8 cellular contexts compared by ENCODE assay signal in the genomic region with DNA sequence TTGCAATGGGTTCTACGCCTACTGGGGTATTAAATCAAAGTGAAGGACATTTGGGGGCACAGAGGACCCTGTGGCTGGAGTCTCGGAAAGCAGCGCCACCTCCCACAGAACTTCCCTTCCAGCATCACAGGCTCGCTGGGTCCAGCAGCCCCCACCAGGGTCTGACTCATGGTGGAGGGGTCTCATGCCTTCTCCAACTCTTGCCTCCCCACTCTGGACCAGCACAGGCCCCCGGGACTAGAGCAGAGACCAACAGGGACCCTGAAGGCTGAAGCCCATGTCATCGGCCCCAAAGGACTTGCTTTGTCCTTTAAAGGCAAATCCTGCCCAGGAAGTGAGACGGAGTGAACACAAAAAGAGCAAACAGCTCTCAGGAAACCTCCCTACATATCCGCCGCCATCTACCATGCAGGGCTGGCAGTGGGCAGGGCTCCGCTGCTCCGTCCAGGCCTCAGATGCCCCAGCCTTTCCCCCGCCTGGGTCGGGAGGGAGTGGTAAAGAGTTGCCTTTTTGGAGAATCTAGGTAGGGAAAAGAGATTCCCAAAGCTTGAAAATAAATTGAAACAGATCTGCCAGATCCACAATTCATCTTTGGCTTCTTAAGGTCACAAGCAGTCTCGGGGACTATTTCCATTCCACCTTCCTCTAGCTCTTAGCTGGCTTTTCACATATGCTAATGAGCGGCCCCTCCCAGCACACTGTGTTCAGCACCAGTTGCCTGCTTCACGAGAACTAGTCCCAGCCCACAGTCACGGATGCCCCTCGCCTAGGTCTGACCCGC. TPM values are rescaled to one million over a fixed set of nuclear protein-coding genes. Genes with fewer than 3 reads are reported as not detected.
DNase-seq lines count a peak whose midpoint lies in the region; ATAC-seq and TF ChIP-seq lines count a peak whose summit lies in the region.

No MANE protein-coding gene starts in this region.

- DNase-seq in NCI-H526 treated with DMSO at 0.1 percent for 48 hours (lab: John Stamatoyannopoulos, UW) (peak; percentile 31), cardiac muscle cell (ENCODE audit: low read depth in 1 of 2, low spot score in 1 of 2) (peak in 1 of 2 donors; percentile 59), retinal pigment epithelial cell (ENCODE audit: low read depth) (no peak), MG63 (no peak), kidney glomerular epithelial cell (lab: John Stamatoyannopoulos, UW) (no peak), NCI-H2107 treated with DMSO at 0.1 percent for 48 hours (lab: John Stamatoyannopoulos, UW; ENCODE audit: unreplicated experiment) (no peak)
- DNase-seq in stimulated activated naive CD4-positive, alpha-beta T cell (lab: John Stamatoyannopoulos, UW) = no peak

- H3K36me3 ChIP-seq in cardiac muscle cell (no peaks in the 10 kb centered on the region), MG63 (no peaks in the 10 kb centered on the region)

- TF ChIP-seq CTCF in cardiac muscle cell (IDR thresholded peaks at IDR 0.05; ENCODE audit: low read depth, low read length) (no peak), retinal pigment epithelial cell (conservative IDR thresholded peaks at IDR 0.05; ENCODE audit: low read depth, low read length) (no peak)

- H3K4me1 ChIP-seq in cardiac muscle cell (ENCODE audit: low read depth) = peaks cover 33% of the 10 kb centered on the region

- H3K27me3 ChIP-seq in cardiac muscle cell (no peaks in the 10 kb centered on the region), MG63 (no peaks in the 10 kb centered on the region; the same call in 1 of the 2 replicates)

- H3K9me3 ChIP-seq in cardiac muscle cell (ENCODE audit: low read depth) = no peaks in the 10 kb centered on the region
- no peaks in the 10 kb centered on the region for H3K9me3 ChIP-seq in MG63

- H3K4me3 ChIP-seq in cardiac muscle cell = peak overlapping the region; percentile 79
- H3K4me3 ChIP-seq in retinal pigment epithelial cell (ENCODE audit: low read length) = peak overlapping the region; percentile 76
- no peak overlapping the region; the same call in 1 of the 2 replicates for H3K4me3 ChIP-seq in MG63

- peak overlapping the region; percentile 97 for H3K27ac ChIP-seq in cardiac muscle cell

- peak; percentile 25 for ATAC-seq in GM19043 (IDR thresholded peaks at IDR 0.05; ENCODE audit: low read depth, unreplicated experiment)

RNA-seq across cellular contexts. Expression of gene GPRC5C, which starts 2.1 kb away (rescaled TPM):
- 114 and 125 TPM in 2 replicates for total RNA-seq in cardiac muscle cell
- 106 and 117 TPM in 2 replicates for polyA plus RNA-seq in cardiac muscle cell
- total RNA-seq in MG63 (2014; rRNA removed; shearing (Covaris generic); ENCODE audit: low replicate concordance) = 10.4 and 18.5 TPM in 2 replicates

RNA-seq across cellular contexts. Expression of gene CD300A, which starts 36.6 kb away (rescaled TPM):
- total RNA-seq in cardiac muscle cell = 2.7 and 4.2 TPM in 2 replicates
- polyA plus RNA-seq in cardiac muscle cell = 2.6 and 2.8 TPM in 2 replicates
- total RNA-seq in MG63 (2014; rRNA removed; shearing (Covaris generic); ENCODE audit: low replicate concordance) = not detected in 2 replicates
